10 cellular contexts compared by ENCODE assay signal in genomic region chr22:23752090-23752691, GRCh38. TPM values are rescaled to one million over a fixed set of nuclear protein-coding genes. Genes with fewer than 3 reads are reported as not detected.
DNase-seq lines count a peak whose midpoint lies in the region; ATAC-seq and TF ChIP-seq lines count a peak whose summit lies in the region.
"Had no signal": no experiment of that assay in that cellular context is flagged by ENCODE, and none has a peak within 500 bp of the region (broad histone marks: within the 10 kb centered on the region; RNA-seq: fewer than 3 reads in every experiment).

No MANE protein-coding gene starts in this region.

- H3K27me3 ChIP-seq in right cardiac atrium (ENCODE audit: control insufficient read depth, insufficient read depth) (no peaks in the 10 kb centered on the region), esophagus squamous epithelium (no peaks in the 10 kb centered on the region)

- no peak for ATAC-seq in right cardiac atrium
- ATAC-seq in left cardiac atrium = no peak
- ATAC-seq in HG03565 (IDR thresholded peaks at IDR 0.05; ENCODE audit: unreplicated experiment) = no peak
- ATAC-seq in HG02852 (IDR thresholded peaks at IDR 0.05; ENCODE audit: unreplicated experiment) = no peak

- intact Hi-C loops in right cardiac atrium (cut with DNase I) (no loop called here), left cardiac atrium (cut with DNase I) (no loop called here), esophagus squamous epithelium (cut with DNase I) (no loop called here)

- peak in 2 of 3 donors; percentile 40 to 65 for DNase-seq in right cardiac atrium
- no peak for DNase-seq in left cardiac atrium
- DNase-seq in NCI-H146 (lab: John Stamatoyannopoulos, UW) = peak; percentile 66
- peak; percentile 20 for DNase-seq in esophagus squamous epithelium (lab: John Stamatoyannopoulos, UW)
- DNase-seq in NCI-H2171 (lab: John Stamatoyannopoulos, UW) = no peak
- DNase-seq in NCI-H2029 (lab: John Stamatoyannopoulos, UW) = no peak
- DNase-seq: kidney had no signal

- H3K4me3 ChIP-seq in right cardiac atrium (ENCODE audit: low read length) (no peak overlapping the region), esophagus squamous epithelium (peak overlapping the region in 1 of 4 donors; percentile 71)

- WGBS in right cardiac atrium = 86% methylated on average over 9 of the region's 9 CpGs
- 77 to 80% methylated on average over 1 to 6 of the region's 9 CpGs for WGBS in esophagus squamous epithelium, 2 donors

- TF ChIP-seq CTCF in esophagus squamous epithelium (IDR thresholded peaks at IDR 0.05) = no peak

- TF ChIP-seq POLR2A in esophagus squamous epithelium (IDR thresholded peaks at IDR 0.05) = no peak

- H3K36me3 ChIP-seq in esophagus squamous epithelium = no peaks in the 10 kb centered on the region

- H3K4me1 ChIP-seq in right cardiac atrium (ENCODE audit: control insufficient read depth, insufficient read depth, low read length) = no peaks in the 10 kb centered on the region
- peaks cover 0 to 33% (median 7%) of the 10 kb centered on the region in 3 donors for H3K4me1 ChIP-seq in esophagus squamous epithelium

- no peaks in the 10 kb centered on the region for H3K9me3 ChIP-seq in right cardiac atrium (ENCODE audit: control insufficient read depth, low read length)
- H3K9me3 ChIP-seq in esophagus squamous epithelium = no peaks in the 10 kb centered on the region

- H3K27ac ChIP-seq in right cardiac atrium (ENCODE audit: low read length) = no peak overlapping the region
- peak overlapping the region in 1 of 4 donors; percentile 96 for H3K27ac ChIP-seq in esophagus squamous epithelium

RNA-seq across cellular contexts. Expression of gene ZNF70, which starts 1.3 kb away (rescaled TPM):
- total RNA-seq in right cardiac atrium (1 to 10 TPM; 5.6 to 6.3 (median 6.1) TPM), left cardiac atrium (1 to 10 TPM; 4.9 to 5.6 TPM), esophagus squamous epithelium (1 to 10 TPM in 3 of 4 donors, under 1 TPM in 1; 0.91 to 2.7 (median 1.1) TPM)
- polyA plus RNA-seq in right cardiac atrium = 1.9 TPM

RNA-seq across cellular contexts. Expression of gene VPREB3, which starts 2.0 kb away (rescaled TPM):
- under 1 TPM in 2 of 4 donors, not detected in 2; 0.40 to 0.41 TPM for total RNA-seq in right cardiac atrium
- 0.61 TPM for polyA plus RNA-seq in right cardiac atrium
- 1 to 10 TPM in 1 of 2 donors, under 1 TPM in 1; 0.53 to 1.3 TPM for total RNA-seq in left cardiac atrium
- not detected for total RNA-seq in esophagus squamous epithelium
- total RNA-seq: urinary bladder had no signal
- polyA plus RNA-seq: urinary bladder had no signal

RNA-seq across cellular contexts. Expression of gene C22orf15, which starts 10.6 kb away (rescaled TPM):
- total RNA-seq in right cardiac atrium = under 1 TPM in 1 of 4 donors, not detected in 3; 0.21 TPM
- polyA plus RNA-seq in right cardiac atrium = not detected
- total RNA-seq in left cardiac atrium = not detected
- not detected for total RNA-seq in esophagus squamous epithelium
- total RNA-seq: kidney had no signal

RNA-seq across cellular contexts. Expression of gene CHCHD10, which starts 15.6 kb away (rescaled TPM):
- 1,000 to 10,000 TPM in 3 of 4 donors, 100 to 1,000 TPM in 1; 993 to 1,434 (median 1,175) TPM for total RNA-seq in right cardiac atrium
- polyA plus RNA-seq in right cardiac atrium = 1,153 TPM
- 1,000 to 10,000 TPM in 1 of 2 donors, 100 to 1,000 TPM in 1; 958 to 1,106 TPM for total RNA-seq in left cardiac atrium
- 10 to 100 TPM in 2 of 4 donors, 1 to 10 TPM in 2; 7.7 to 13.9 (median 10.4) TPM for total RNA-seq in esophagus squamous epithelium

RNA-seq across cellular contexts. Expression of gene MMP11, which starts 20.5 kb away (rescaled TPM):
- total RNA-seq in right cardiac atrium = 10 to 100 TPM in 2 of 4 donors, 1 to 10 TPM in 2; 2.8 to 15.4 (median 11.5) TPM
- polyA plus RNA-seq in right cardiac atrium = 5.9 TPM
- total RNA-seq in left cardiac atrium = 10 to 100 TPM in 1 of 2 donors, 1 to 10 TPM in 1; 5.6 to 10.0 TPM
- total RNA-seq in esophagus squamous epithelium = 1 to 10 TPM in 2 of 4 donors, under 1 TPM in 2; 0.34 to 1.6 (median 1.1) TPM

Comparison
In these comparisons a context has a peak if more than half of its experiments do, and no peak if none do; other contexts are left out.
1. DNase-seq: peak in right cardiac atrium (2 of 3), NCI-H146 (single experiment) and esophagus squamous epithelium (single experiment); none in left cardiac atrium (single experiment), NCI-H2171 (single experiment) and NCI-H2029 (single experiment).